8 cellular contexts compared by ENCODE assay signal in the genomic region with DNA sequence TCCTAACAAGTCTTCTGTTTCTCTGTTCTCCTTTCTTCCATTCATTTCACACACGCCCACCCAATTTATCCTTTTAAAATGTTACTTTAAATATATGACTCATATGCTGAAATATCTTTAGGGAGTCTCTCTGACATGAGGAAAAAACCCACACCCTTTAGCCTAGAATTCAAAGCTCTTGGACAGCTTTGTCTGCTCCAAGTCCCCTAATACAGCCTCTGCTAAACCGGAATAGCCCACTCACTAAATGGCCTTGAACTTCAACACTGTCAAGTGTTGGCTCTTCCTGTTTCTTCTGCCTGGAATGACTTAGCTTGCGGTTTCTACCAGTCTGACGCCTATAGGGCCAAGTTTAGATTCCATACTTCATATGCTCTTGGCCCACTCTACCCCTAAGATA. TPM values are rescaled to one million over a fixed set of nuclear protein-coding genes. Genes with fewer than 3 reads are reported as not detected.
DNase-seq lines count a peak whose midpoint lies in the region; ATAC-seq, FAIRE-seq and TF ChIP-seq lines count a peak whose summit lies in the region.

No MANE protein-coding gene starts in this region.

- H4K20me1 ChIP-seq in K562 (replicated peaks; ENCODE audit: control insufficient read depth, insufficient read depth, low read length): no peaks in the 10 kb centered on the region

- WGBS in K562 (ENCODE audit: insufficient coverage, low coverage, missing lambda C conversion rate): 3% methylated on average over 4 of the region's 4 CpGs

- ATAC-seq in GM21825 (IDR thresholded peaks at IDR 0.05; ENCODE audit: unreplicated experiment): peak; percentile 41
- ATAC-seq in K562: no peak
- no peak for ATAC-seq in GM19452 (IDR thresholded peaks at IDR 0.05; ENCODE audit: unreplicated experiment)

- TF ChIP-seq EP300 in K562 (IDR thresholded peaks at IDR 0.05; ENCODE audit: low read length): no peak

- FAIRE-seq in K562 (lab: Jason Lieb, UNC): no peak

- TF ChIP-seq CTCF in K562 (IDR thresholded peaks at IDR 0.05 in 2 of 3, conservative IDR thresholded peaks at IDR 0.05 in 1 of 3; ENCODE audit: insufficient read depth in 2 of 3, low read depth in 1 of 3, low read length in 3 of 3): no peak

- CTCF ChIA-PET in K562 (lab: Yijun Ruan, JAX; ENCODE audit: low intra/inter-chr PET ratio): no interaction called here

- no peak for TF ChIP-seq POLR2A in K562 (conservative IDR thresholded peaks at IDR 0.05)

- intact Hi-C loops in K562 (cut with micrococcal nuclease): no loop called here

- no peak overlapping the region for H3K9ac ChIP-seq in K562 (ENCODE audit: insufficient read depth in 1 of 2, low read depth in 2 of 2, low read length in 2 of 2)

- no peak overlapping the region for H3K4me3 ChIP-seq in K562

- no peaks in the 10 kb centered on the region for H3K79me2 ChIP-seq in K562 (ENCODE audit: control insufficient read depth, insufficient read depth, low read length)

- H3K9me3 ChIP-seq in KOPT-K1 (ENCODE audit: insufficient read depth, low read length, poor library complexity, severe bottlenecking) (no peaks in the 10 kb centered on the region), K562 (replicated peaks; ENCODE audit: control insufficient read depth, insufficient read depth, low read depth, low read length) (no peaks in the 10 kb centered on the region)

- no peak overlapping the region for H3K4me2 ChIP-seq in K562 (ENCODE audit: insufficient read depth, low read length)

- POLR2A ChIA-PET in K562 (lab: Yijun Ruan, JAX): no interaction called here

- H3K27me3 ChIP-seq in K562 (ENCODE audit: control insufficient read depth in 2 of 2, insufficient read depth in 2 of 2, low read length in 2 of 2): no peaks in the 10 kb centered on the region

- peak overlapping the region; percentile 93 for H3K27ac ChIP-seq in KOPT-K1 (ENCODE audit: low read depth, low read length, poor library complexity, severe bottlenecking)
- H3K27ac ChIP-seq in K562 (ENCODE audit: extremely low read depth, low read depth, low read length): no peak overlapping the region

- TF ChIP-seq RAD21 in K562 (CRISPR knock-in tag; conservative IDR thresholded peaks at IDR 0.05 in 1 of 2, IDR thresholded peaks at IDR 0.05 in 1 of 2): 0 out of 4 replicates have a peak, but pooled peaks of 1 of the 2 experiments have one; percentile 3

- no peaks in the 10 kb centered on the region for H3K9me1 ChIP-seq in K562 (ENCODE audit: control insufficient read depth, insufficient read depth, low read length)

- no TSS peak for BruUV-seq in K562 (replicated peaks; lab: Mats Ljungman, UMichigan)

- 0 out of 2 replicates have a peak overlapping the region, but pooled peaks have one; percentile 16 for H2AFZ ChIP-seq in K562 (ENCODE audit: low read depth, low read length)

- H3K36me3 ChIP-seq in KOPT-K1 (ENCODE audit: insufficient read depth, low read length): no peaks in the 10 kb centered on the region
- no peaks in the 10 kb centered on the region for H3K36me3 ChIP-seq in K562 (ENCODE audit: control insufficient read depth, insufficient read depth, low read length)

- no peaks in the 10 kb centered on the region for H3K4me1 ChIP-seq in K562 (replicated peaks in 1 of 2; ENCODE audit: control insufficient read depth in 2 of 2, insufficient read depth in 2 of 2, low read length in 2 of 2)

- in situ Hi-C loops in K562 (cut with MboI): no loop called here

- peak; percentile 73 for DNase-seq in EH (ENCODE audit: low read depth)
- no peak for DNase-seq in K562 (ENCODE audit: extremely low read depth in 1 of 4, low spot score in 3 of 4)
- DNase-seq in midbrain (lab: John Stamatoyannopoulos, UW): no peak
- DNase-seq in activated CD8-positive, alpha-beta memory T cell treated with anti-CD3 and anti-CD28 coated beads, Interleukin-2, amount 50 U/mL, for 48 hours: no peak
- DNase-seq in pons (ENCODE audit: low spot score): no peak

TF ChIP-seq in K562, 482 proteins besides CTCF, POLR2A, EP300 and RAD21 (continues in another document):
- TF ChIP-seq, protein P1, sequence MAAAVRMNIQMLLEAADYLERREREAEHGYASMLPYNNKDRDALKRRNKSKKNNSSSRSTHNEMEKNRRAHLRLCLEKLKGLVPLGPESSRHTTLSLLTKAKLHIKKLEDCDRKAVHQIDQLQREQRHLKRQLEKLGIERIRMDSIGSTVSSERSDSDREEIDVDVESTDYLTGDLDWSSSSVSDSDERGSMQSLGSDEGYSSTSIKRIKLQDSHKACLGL (CRISPR knock-in tag; IDR thresholded peaks at IDR 0.05; ENCODE audit: borderline replicate concordance, poor library complexity, severe bottlenecking): no peak
- no peak for TF ChIP-seq CREM (IDR thresholded peaks at IDR 0.05; ENCODE audit: low read depth)
- TF ChIP-seq, protein P2, sequence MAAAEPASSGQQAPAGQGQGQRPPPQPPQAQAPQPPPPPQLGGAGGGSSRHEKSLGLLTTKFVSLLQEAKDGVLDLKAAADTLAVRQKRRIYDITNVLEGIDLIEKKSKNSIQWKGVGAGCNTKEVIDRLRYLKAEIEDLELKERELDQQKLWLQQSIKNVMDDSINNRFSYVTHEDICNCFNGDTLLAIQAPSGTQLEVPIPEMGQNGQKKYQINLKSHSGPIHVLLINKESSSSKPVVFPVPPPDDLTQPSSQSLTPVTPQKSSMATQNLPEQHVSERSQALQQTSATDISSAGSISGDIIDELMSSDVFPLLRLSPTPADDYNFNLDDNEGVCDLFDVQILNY (CRISPR knock-in tag; IDR thresholded peaks at IDR 0.05): no peak
- TF ChIP-seq LEF1 (IDR thresholded peaks at IDR 0.05): no peak
- no peak for TF ChIP-seq TAF7 (tag; IDR thresholded peaks at IDR 0.05)
- no peak for TF ChIP-seq ZNF354B (CRISPR knock-in tag; IDR thresholded peaks at IDR 0.05)
- TF ChIP-seq, protein P3, sequence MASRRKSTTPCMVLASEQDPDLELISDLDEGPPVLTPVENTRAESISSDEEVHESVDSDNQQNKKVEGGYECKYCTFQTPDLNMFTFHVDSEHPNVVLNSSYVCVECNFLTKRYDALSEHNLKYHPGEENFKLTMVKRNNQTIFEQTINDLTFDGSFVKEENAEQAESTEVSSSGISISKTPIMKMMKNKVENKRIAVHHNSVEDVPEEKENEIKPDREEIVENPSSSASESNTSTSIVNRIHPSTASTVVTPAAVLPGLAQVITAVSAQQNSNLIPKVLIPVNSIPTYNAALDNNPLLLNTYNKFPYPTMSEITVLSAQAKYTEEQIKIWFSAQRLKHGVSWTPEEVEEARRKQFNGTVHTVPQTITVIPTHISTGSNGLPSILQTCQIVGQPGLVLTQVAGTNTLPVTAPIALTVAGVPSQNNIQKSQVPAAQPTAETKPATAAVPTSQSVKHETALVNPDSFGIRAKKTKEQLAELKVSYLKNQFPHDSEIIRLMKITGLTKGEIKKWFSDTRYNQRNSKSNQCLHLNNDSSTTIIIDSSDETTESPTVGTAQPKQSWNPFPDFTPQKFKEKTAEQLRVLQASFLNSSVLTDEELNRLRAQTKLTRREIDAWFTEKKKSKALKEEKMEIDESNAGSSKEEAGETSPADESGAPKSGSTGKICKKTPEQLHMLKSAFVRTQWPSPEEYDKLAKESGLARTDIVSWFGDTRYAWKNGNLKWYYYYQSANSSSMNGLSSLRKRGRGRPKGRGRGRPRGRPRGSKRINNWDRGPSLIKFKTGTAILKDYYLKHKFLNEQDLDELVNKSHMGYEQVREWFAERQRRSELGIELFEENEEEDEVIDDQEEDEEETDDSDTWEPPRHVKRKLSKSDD (conservative IDR thresholded peaks at IDR 0.05; ENCODE audit: low read length): no peak

RNA-seq across cellular contexts. Expression of a gene that starts 3.3 kb away (rescaled TPM):
- total RNA-seq in K562 (2011; cell fraction: chromatin; rRNA removed; ENCODE audit: low replicate concordance): 6.3 and 6.9 TPM in 2 replicates
- 2.8 and 4.1 TPM in 2 replicates for total RNA-seq in K562 (2011; cell fraction: nucleolus; rRNA removed)
- total RNA-seq in K562 (2011; cell fraction: nucleoplasm; rRNA removed): 4.9 and 6.7 TPM in 2 replicates
- total RNA-seq in K562 (2014; rRNA removed): 0.29 and 0.54 TPM in 2 replicates
- 1.2 and 1.5 TPM in 2 replicates for total RNA-seq in K562 (2014; rRNA removed; fragmentation: Illumina TruSeq; extraction: Trizol)
- 0.65 and 1.0 TPM in 2 replicates for total RNA-seq in K562 (2015; rRNA removed; fragmentation: Illumina TruSeq; extraction: Trizol)
- 0.78 and 1.6 TPM in 2 replicates for total RNA-seq in K562 (2021)
- 5.7 and 7.7 TPM in 2 replicates for polyA plus RNA-seq in K562 (2011; rRNA removed)
- polyA plus RNA-seq in K562 (2011; cell fraction: cytosol; rRNA removed): 1.6 and 4.6 TPM in 2 replicates
- polyA plus RNA-seq in K562 (2011; cell fraction: nucleus; rRNA removed): 2.0 and 4.5 TPM in 2 replicates
- 1.7 and 5.1 TPM in 2 replicates for polyA plus RNA-seq in K562 (2012)
- polyA plus RNA-seq in K562 (2014; fragmentation: Illumina TruSeq; extraction: Trizol): 1.2 and 1.5 TPM in 2 replicates
- polyA plus RNA-seq in K562 (2014; fragmentation: Nextera tagmentation; extraction: Ambion mirVana): 1 to 10 TPM; 2.6 to 3.3 TPM
- polyA plus RNA-seq in K562 (2014; rRNA removed): 0.32 and 0.50 TPM in 2 replicates
- 3.6 and 7.9 TPM in 2 replicates for polyA minus RNA-seq in K562 (2011; rRNA and poly(A)+ RNA removed)
- polyA minus RNA-seq in K562 (2011; cell fraction: cytosol; rRNA and poly(A)+ RNA removed): 0.38 and 2.2 TPM in 2 replicates
- 3.5 and 10.0 TPM in 2 replicates for polyA minus RNA-seq in K562 (2011; cell fraction: nucleus; rRNA and poly(A)+ RNA removed)

RNA-seq across cellular contexts. Expression of a gene that starts 56.5 kb away (rescaled TPM):
- not detected in 2 replicates for total RNA-seq in K562 (2011; cell fraction: chromatin; rRNA removed; ENCODE audit: low replicate concordance)
- not detected in 2 replicates for total RNA-seq in K562 (2011; cell fraction: nucleolus; rRNA removed)
- total RNA-seq in K562 (2011; cell fraction: nucleoplasm; rRNA removed): not detected in 2 replicates
- total RNA-seq in K562 (2014; rRNA removed): not detected in 2 replicates
- not detected in 2 replicates for total RNA-seq in K562 (2014; rRNA removed; fragmentation: Illumina TruSeq; extraction: Trizol)
- total RNA-seq in K562 (2015; rRNA removed; fragmentation: Illumina TruSeq; extraction: Trizol): not detected in 2 replicates
- 0.11 and 0.16 TPM in 2 replicates for total RNA-seq in K562 (2021)
- polyA plus RNA-seq in K562 (2011; rRNA removed): not detected in 2 replicates
- polyA plus RNA-seq in K562 (2011; cell fraction: cytosol; rRNA removed): not detected in 2 replicates
- polyA plus RNA-seq in K562 (2011; cell fraction: nucleus; rRNA removed): not detected in 2 replicates
- not detected in 2 replicates for polyA plus RNA-seq in K562 (2012)
- not detected in 2 replicates for polyA plus RNA-seq in K562 (2014; fragmentation: Illumina TruSeq; extraction: Trizol)
- polyA plus RNA-seq in K562 (2014; fragmentation: Nextera tagmentation; extraction: Ambion mirVana): not detected
- not detected in 2 replicates for polyA plus RNA-seq in K562 (2014; rRNA removed)
- not detected in 2 replicates for polyA minus RNA-seq in K562 (2011; rRNA and poly(A)+ RNA removed)
- not detected in 2 replicates for polyA minus RNA-seq in K562 (2011; cell fraction: cytosol; rRNA and poly(A)+ RNA removed)
- polyA minus RNA-seq in K562 (2011; cell fraction: nucleus; rRNA and poly(A)+ RNA removed): not detected in 2 replicates
